Comparison of ENCODE assay signal across 22 cellular contexts in genomic region chr3:99458013-99458412, GRCh38.
"Had no signal": no experiment of that assay in that cellular context is flagged by ENCODE, and none has a peak within 500 bp of the region (broad histone marks: within the 10 kb centered on the region; RNA-seq: fewer than 3 reads in every experiment).

No MANE protein-coding gene starts in this region.

- H2AFZ ChIP-seq: parathyroid adenoma had no signal

- H3K79me2 ChIP-seq: parathyroid adenoma had no signal

- FAIRE-seq: small intestine had no signal

- H3K4me3 ChIP-seq: cardiac muscle cell, lung, right lobe of liver, stomach had no signal

- DNase-seq: activated CD4-positive, alpha-beta T cell treated with anti-CD3 and anti-CD28 coated beads, Interleukin-2, amount 10 ng/mL, durations not matched to agents 7 days and 5 days; activated CD8-positive, alpha-beta T cell treated with anti-CD3 and anti-CD28 coated beads, Interleukin-2, amount 10 ng/mL, durations not matched to agents 7 days and 5 days; activated naive CD4-positive, alpha-beta T cell treated with Interleukin-2 at 50 U/mL for 16 hours; activated naive CD8-positive, alpha-beta T cell treated with anti-CD3 and anti-CD28 coated beads, Interleukin-2, amount 10 ng/mL, durations not matched to agents 7 days and 5 days; activated T-cell treated with anti-CD3 and anti-CD28 coated beads, Interleukin-2, amount 50 U/mL, for 24 hours; amygdala; effector memory CD8-positive, alpha-beta T cell; foreskin keratinocyte; hypothalamus; islet precursor cell; left colon; natural killer cell; right lobe of liver; small intestine; stimulated activated CD4-positive, alpha-beta T cell treated with anti-CD3 and anti-CD28 coated beads, Interleukin-4, amount 100 ng/mL, for 24 hours; stomach; trophoblast cell had no signal

- H3K27me3 ChIP-seq: cardiac muscle cell, foreskin keratinocyte, neutrophil, right lobe of liver, stomach had no signal

- ATAC-seq: activated CD4-positive, CD25-positive, alpha-beta regulatory T cell treated with anti-CD3 and anti-CD28 coated beads, Interleukin-2, amount 50 U/mL, for 24 hours; activated CD8-positive, alpha-beta T cell treated with anti-CD3 and anti-CD28 coated beads, Interleukin-2, amount 10 ng/mL, durations not matched to agents 7 days and 5 days; effector memory CD8-positive, alpha-beta T cell; foreskin keratinocyte; left colon; natural killer cell; right lobe of liver had no signal

- H3K27ac ChIP-seq: cardiac muscle cell, foreskin keratinocyte, neutrophil, parathyroid adenoma, right lobe of liver, stomach had no signal

- H3K36me3 ChIP-seq: cardiac muscle cell, neutrophil, right lobe of liver, stomach had no signal

- H3K9me3 ChIP-seq: neutrophil, right lobe of liver had no signal

- H3K9ac ChIP-seq: parathyroid adenoma had no signal

- H3K4me1 ChIP-seq: foreskin keratinocyte, parathyroid adenoma, right lobe of liver, stomach had no signal
